Comparison of ENCODE assay signal across 13 cellular contexts in the genomic region with DNA sequence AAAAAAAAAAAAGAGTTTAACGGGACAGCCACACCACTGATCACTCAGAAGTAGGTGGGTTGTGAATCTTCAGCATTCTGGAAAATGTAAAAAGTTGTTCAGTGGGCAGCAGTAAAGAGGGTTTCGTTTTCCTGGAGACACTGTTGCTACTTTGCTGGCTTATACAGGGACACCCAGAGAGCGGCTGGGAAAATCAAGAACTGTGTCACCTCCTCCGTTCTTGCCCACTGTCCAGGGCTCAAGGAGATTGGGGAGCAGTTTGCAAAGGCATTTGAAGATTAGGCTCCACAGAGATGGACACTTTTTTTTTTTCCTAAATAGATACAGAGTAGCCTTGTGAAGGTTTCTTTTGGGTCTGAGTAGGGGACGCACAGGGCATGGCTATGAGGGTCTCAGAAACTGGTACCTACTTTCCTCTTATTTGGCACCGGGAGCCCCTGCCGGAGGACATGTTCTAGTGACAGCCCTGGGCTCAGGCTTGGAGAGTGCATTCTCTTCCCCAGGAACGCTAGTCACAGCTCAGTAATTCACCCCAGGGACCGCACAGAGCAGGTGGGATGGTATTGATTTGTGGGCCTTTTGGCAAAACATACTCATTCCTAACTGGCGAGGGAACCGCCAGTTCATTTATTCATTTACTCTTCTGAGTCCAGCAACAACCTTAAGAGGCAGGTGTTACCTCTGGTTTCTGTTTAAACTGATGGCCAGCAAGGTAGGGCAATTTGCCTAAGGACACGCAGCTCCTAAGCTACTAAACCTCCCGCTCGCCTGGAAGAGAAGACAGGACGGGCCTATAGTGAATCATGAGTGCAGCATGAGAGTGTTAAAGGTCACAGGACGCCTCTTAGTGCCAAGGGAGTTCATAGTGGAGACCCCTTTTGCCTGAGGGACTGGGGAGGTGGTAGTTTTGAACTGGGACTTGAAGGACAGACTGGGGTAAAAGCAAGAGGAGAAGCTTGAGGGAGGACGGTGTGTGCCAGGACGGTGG. TPM values are rescaled to one million over a fixed set of nuclear protein-coding genes. Genes with fewer than 3 reads are reported as not detected.
A peak's percentile ranks its signal among the peaks of the same experiment; 100 is the strongest.
DNase-seq lines count a peak whose midpoint lies in the region; ATAC-seq, FAIRE-seq and TF ChIP-seq lines count a peak whose summit lies in the region.
"Had no signal": no experiment of that assay in that cellular context is flagged by ENCODE, and none has a peak within 500 bp of the region (broad histone marks: within the 10 kb centered on the region; RNA-seq: fewer than 3 reads in every experiment).

No MANE protein-coding gene starts in this region.

- no peaks in the 10 kb centered on the region for H3K36me3 ChIP-seq in Panc1 (ENCODE audit: control insufficient read depth, insufficient read depth, low read length)
- H3K36me3 ChIP-seq: thyroid gland had no signal

- peak overlapping the region; percentile 64 for H3K27ac Mint-ChIP-seq in nephron progenitor cell

- peak overlapping the region; percentile 68 for H3K27ac ChIP-seq in Panc1 (ENCODE audit: low read length)
- H3K27ac ChIP-seq: gastroesophageal sphincter, GM23248, thyroid gland had no signal

- CTCF ChIA-PET in Panc1 (lab: Charles Lee): interaction anchor here (0.8 kb wide), 1 partner anchor 13 kb away, joined by 3 read pairs; no protein-coding TSS in a partner anchor

- in situ Hi-C loops in Panc1 (cut with HindIII; ENCODE audit: low pct_unique_long_range_greater_than_20kb, low sequenced_read_pairs): no loop called here

- no peak for TF ChIP-seq CTCF in Panc1 (IDR thresholded peaks at IDR 0.05)
- no peak for TF ChIP-seq CTCF in nephron progenitor cell (IDR thresholded peaks at IDR 0.05)

- H3K4me1 ChIP-seq in Panc1 (ENCODE audit: control insufficient read depth, insufficient read depth, low read length): peaks cover 51% of the 10 kb centered on the region
- H3K4me1 ChIP-seq: gastroesophageal sphincter, thyroid gland had no signal

- POLR2A ChIA-PET in Panc1 (lab: Charles Lee): interaction anchor here (0.6 kb wide), 1 partner anchor 47 kb away, joined by 8 read pairs; no protein-coding TSS in a partner anchor

- FAIRE-seq in RCC 7860 (lab: Jason Lieb, UNC): no peak
- FAIRE-seq: D721Med had no signal

- H3K9me3 Mint-ChIP-seq in nephron progenitor cell: no peaks in the 10 kb centered on the region
- H3K9me3 Mint-ChIP-seq: natural killer cell treated with Interleukin-12 subunit alpha and Interleukin-12 subunit beta and Interleukin-15 and Interleukin-18, amount 100 ng/mL, for 72 hours had no signal

- intact Hi-C loops in Panc1 (cut with micrococcal nuclease; ENCODE audit: unreplicated experiment): no loop called here

- BruUV-seq in Panc1 (replicated peaks; lab: Mats Ljungman, UMichigan): no TSS peak

- H3K27me3 Mint-ChIP-seq in nephron progenitor cell (ENCODE audit: low read depth, poor library complexity): peaks cover 7% of the 10 kb centered on the region
- H3K27me3 Mint-ChIP-seq: natural killer cell treated with Interleukin-12 subunit alpha and Interleukin-12 subunit beta and Interleukin-15 and Interleukin-18, amount 100 ng/mL, for 72 hours had no signal

- H3K4me3 ChIP-seq in Panc1 (ENCODE audit: low read depth in 2 of 2, low read length in 2 of 2): no peak overlapping the region
- H3K4me3 ChIP-seq: gastroesophageal sphincter, GM23248, thyroid gland had no signal

- H3K4me1 Mint-ChIP-seq in nephron progenitor cell: peaks cover 38% of the 10 kb centered on the region

- no peak overlapping the region for H3K4me3 Mint-ChIP-seq in nephron progenitor cell
- H3K4me3 Mint-ChIP-seq: natural killer cell treated with Interleukin-12 subunit alpha and Interleukin-12 subunit beta and Interleukin-15 and Interleukin-18, amount 100 ng/mL, for 72 hours had no signal

- no peaks in the 10 kb centered on the region for H3K36me3 Mint-ChIP-seq in nephron progenitor cell (ENCODE audit: low read depth)
- H3K36me3 Mint-ChIP-seq: natural killer cell treated with Interleukin-12 subunit alpha and Interleukin-12 subunit beta and Interleukin-15 and Interleukin-18, amount 100 ng/mL, for 72 hours had no signal

- no peaks in the 10 kb centered on the region for H3K9me3 ChIP-seq in Panc1 (ENCODE audit: control insufficient read depth, insufficient read depth, low read depth, low read length)
- H3K9me3 ChIP-seq: gastroesophageal sphincter, thyroid gland had no signal

- DNase-seq in DMS153 treated with DMSO at 0.1 percent for 48 hours (lab: John Stamatoyannopoulos, UW; ENCODE audit: unreplicated experiment) (peak; percentile 38), NCI-H1694 treated with DMSO at 0.1 percent for 48 hours (lab: John Stamatoyannopoulos, UW) (peak; percentile 78), Panc1 (ENCODE audit: low read depth, low spot score) (no peak), nephron progenitor cell (peak; percentile 29), GM19238 (ENCODE audit: insufficient read length, low spot score) (no peak), RCC 7860 (ENCODE audit: low spot score) (no peak), GOT3 (lab: John Stamatoyannopoulos, UW) (no peak)
- DNase-seq: GM23248, left cardiac atrium, thyroid gland had no signal

- peak; percentile 39; the same call in 1 of the 2 replicates for ATAC-seq in Panc1
- ATAC-seq: gastroesophageal sphincter, left cardiac atrium had no signal

- H3K27me3 ChIP-seq in Panc1 (ENCODE audit: control insufficient read depth, insufficient read depth, low read length): no peaks in the 10 kb centered on the region
- H3K27me3 ChIP-seq: gastroesophageal sphincter, thyroid gland had no signal

RNA-seq across cellular contexts. Expression of a gene that starts 53.1 kb away (rescaled TPM):
- total RNA-seq in Panc1 (2021; ENCODE audit: unreplicated experiment): 234 TPM
- 556 TPM for polyA plus RNA-seq in Panc1 (2012; ENCODE audit: insufficient read length)

Comparison
In these comparisons a context has a peak if more than half of its experiments do, and no peak if none do; other contexts are left out.
1. DNase-seq: peak in DMS153 treated with DMSO at 0.1 percent for 48 hours (single experiment), NCI-H1694 treated with DMSO at 0.1 percent for 48 hours (single experiment) and nephron progenitor cell (single experiment); none in Panc1 (single experiment), GM19238 (single experiment), RCC 7860 (single experiment) and GOT3 (single experiment).